ENCODE assay signal across 8 cellular contexts in the genomic region with DNA sequence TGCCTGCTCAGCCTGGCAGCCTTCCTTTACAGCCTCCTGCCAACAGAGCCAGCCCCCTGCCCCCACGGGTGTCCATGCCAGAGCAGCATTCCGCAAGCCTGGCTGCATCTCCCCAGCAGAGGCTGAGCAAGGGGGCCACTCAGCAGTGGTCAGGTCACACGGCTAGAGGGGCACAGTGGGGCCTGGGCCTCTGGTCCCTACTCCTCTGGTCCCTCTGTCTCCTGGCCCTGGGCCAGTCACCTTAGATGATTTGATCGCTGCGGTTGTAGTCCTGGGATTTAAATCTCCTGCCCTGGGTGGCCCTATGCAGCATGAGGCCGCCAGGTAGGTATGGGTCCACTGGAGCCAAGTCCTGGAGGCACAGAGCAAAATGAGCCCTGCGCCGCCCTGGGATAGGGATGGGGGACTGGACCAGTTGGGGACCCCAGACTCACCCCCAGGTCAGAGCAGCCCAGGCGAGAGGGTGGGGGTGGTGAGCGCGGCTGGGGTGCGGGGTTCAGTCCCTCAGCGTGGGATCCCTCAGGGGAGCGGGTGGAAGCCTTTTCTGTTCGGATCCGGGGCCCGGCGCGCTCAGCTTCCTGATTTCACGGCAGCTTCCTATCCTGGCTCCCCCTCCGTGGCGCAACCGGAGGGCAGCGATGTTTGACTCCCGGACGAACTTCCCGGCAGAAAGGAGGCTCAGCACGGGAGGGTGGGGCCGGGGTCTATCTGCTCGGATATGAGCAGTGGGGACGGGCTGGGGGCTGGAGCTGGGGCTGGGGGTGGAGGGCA. TPM values are rescaled to one million over a fixed set of nuclear protein-coding genes. Genes with fewer than 3 reads are reported as not detected.
A peak's percentile ranks its signal among the peaks of the same experiment; 100 is the strongest.
DNase-seq lines count a peak whose midpoint lies in the region; ATAC-seq and TF ChIP-seq lines count a peak whose summit lies in the region.

A gene (plus strand): TSS at position 138 of the 771 bp plus-strand sequence. CDS start 4,659 bp downstream, outside the sequence.

- intact Hi-C loops in A673 (cut with micrococcal nuclease; ENCODE audit: unreplicated experiment) = no loop called here

- DNase-seq in A673 (ENCODE audit: low spot score) (no peak), SK-N-MC (ENCODE audit: low read depth, low spot score) (no peak), endodermal cell (peak; percentile 75), medulla oblongata (ENCODE audit: extremely low spot score) (peak; percentile 68), thoracic aorta (ENCODE audit: low spot score) (no peak), HUDEP-2 (lab: John Stamatoyannopoulos, UW; ENCODE audit: unreplicated experiment in 76 of 76) (no peak)

- no peaks in the 10 kb centered on the region for H3K4me1 ChIP-seq in A673 (ENCODE audit: insufficient read depth, low read length, poor library complexity, severe bottlenecking)
- H3K4me1 ChIP-seq in endodermal cell (ENCODE audit: control insufficient read depth, insufficient read depth, low read length) = peaks cover 10% of the 10 kb centered on the region
- H3K4me1 ChIP-seq in thoracic aorta (ENCODE audit: control insufficient read depth in 1 of 2, low read depth in 2 of 2) = peaks cover 36 to 77% of the 10 kb centered on the region in 2 donors

- no TSS peak for BruUV-seq in A673 (replicated peaks; lab: Mats Ljungman, UMichigan)

- ATAC-seq in thoracic aorta (ENCODE audit: insufficient number of reproducible peaks, low FRiP score, low read depth) = no peak
- ATAC-seq in GM21786 (IDR thresholded peaks at IDR 0.05; ENCODE audit: unreplicated experiment) = no peak

- H3K9me3 ChIP-seq in A673 (ENCODE audit: low read depth, low read length, poor library complexity, severe bottlenecking) (no peaks in the 10 kb centered on the region), SK-N-MC (ENCODE audit: low read depth, low read length) (no peaks in the 10 kb centered on the region), endodermal cell (ENCODE audit: control insufficient read depth, low read length) (no peaks in the 10 kb centered on the region), thoracic aorta (no peaks in the 10 kb centered on the region)

- H3K36me3 ChIP-seq in A673 (ENCODE audit: insufficient read depth, low read length, poor library complexity, severe bottlenecking) = no peaks in the 10 kb centered on the region
- H3K36me3 ChIP-seq in SK-N-MC (ENCODE audit: insufficient read depth, low read length) = no peaks in the 10 kb centered on the region
- H3K36me3 ChIP-seq in endodermal cell (ENCODE audit: control insufficient read depth, insufficient read depth, low read length) = peaks cover 5% of the 10 kb centered on the region
- H3K36me3 ChIP-seq in thoracic aorta = peaks cover 9% of the 10 kb centered on the region

- H3K4me3 ChIP-seq in A673 (ENCODE audit: low read depth, low read length, poor library complexity, severe bottlenecking) (peak within 1 kb of the TSS; percentile 58), GM12875 (ENCODE audit: low read depth, low read length) (peak within 1 kb of the TSS; percentile 51), SK-N-MC (peak within 1 kb of the TSS; percentile 74), endodermal cell (ENCODE audit: low read length) (peak within 1 kb of the TSS; percentile 80), thoracic aorta (peak within 1 kb of the TSS; percentile 91)

- peak within 1 kb of the TSS; percentile 64 for H3K9ac ChIP-seq in SK-N-MC (ENCODE audit: insufficient read length)
- H3K9ac ChIP-seq in endodermal cell (ENCODE audit: extremely low read depth, low read length, poor library complexity, severe bottlenecking) = peak within 1 kb of the TSS; percentile 67

- CTCF ChIA-PET in A673 (lab: Charles Lee) = no interaction called here

- WGBS in endodermal cell (ENCODE audit: insufficient coverage in 1 of 2, insufficient read length in 1 of 2), 2 experiments = 19 to 37% methylated on average over 5 to 31 of the region's 31 CpGs

- TF ChIP-seq CTCF in A673 (conservative IDR thresholded peaks at IDR 0.05; ENCODE audit: low read depth, low read length) (no peak), GM12875 (IDR thresholded peaks at IDR 0.05; ENCODE audit: borderline replicate concordance, insufficient read depth, low read depth, low read length) (no peak), endodermal cell (conservative IDR thresholded peaks at IDR 0.05) (no peak), thoracic aorta (IDR thresholded peaks at IDR 0.05) (no peak)

- H3K4me1 Mint-ChIP-seq in endodermal cell = peaks cover 24% of the 10 kb centered on the region

- H3K27ac Mint-ChIP-seq in endodermal cell = peak within 1 kb of the TSS; percentile 70

- no peaks in the 10 kb centered on the region for H3K9me3 Mint-ChIP-seq in endodermal cell

- no peaks in the 10 kb centered on the region for H3K27me3 Mint-ChIP-seq in endodermal cell (ENCODE audit: insufficient read depth)

- peak within 1 kb of the TSS; percentile 76 for H3K4me3 Mint-ChIP-seq in endodermal cell

- no peaks in the 10 kb centered on the region for H3K27me3 ChIP-seq in A673 (replicated peaks; ENCODE audit: insufficient read depth, low read depth, low read length, poor library complexity)
- H3K27me3 ChIP-seq in endodermal cell (ENCODE audit: control insufficient read depth, insufficient read depth, low read length, poor library complexity, severe bottlenecking) = no peaks in the 10 kb centered on the region
- H3K27me3 ChIP-seq in thoracic aorta (replicated peaks; ENCODE audit: insufficient read depth) = no peaks in the 10 kb centered on the region

- H3K27ac ChIP-seq in A673 (ENCODE audit: low read depth, low read length, poor library complexity, severe bottlenecking) = peak within 1 kb of the TSS; percentile 80
- H3K27ac ChIP-seq in SK-N-MC = no peak within 1 kb of the TSS
- H3K27ac ChIP-seq in endodermal cell (ENCODE audit: low read depth, low read length) = peak within 1 kb of the TSS; percentile 82
- H3K27ac ChIP-seq in thoracic aorta = peak within 1 kb of the TSS; percentile 92 to 97

- peaks cover 6% of the 10 kb centered on the region for H3K36me3 Mint-ChIP-seq in endodermal cell (ENCODE audit: low read depth)

- POLR2A ChIA-PET in A673 (lab: Charles Lee; ENCODE audit: low non-redundant PET) = no interaction called here

RNA-seq across cellular contexts. Expression of the gene that starts here (rescaled TPM):
- total RNA-seq in A673 (2021) (4.4 and 4.5 TPM in 2 replicates), endodermal cell (1 to 10 TPM; 4.6 to 7.2 TPM), thoracic aorta (100 to 1,000 TPM in 1 of 2 donors, 10 to 100 TPM in 1; 84.2 to 108 TPM)
- 7.1 TPM for polyA plus RNA-seq in endodermal cell (2013, experiment 1 of 2)
- 6.2 TPM for polyA plus RNA-seq in endodermal cell (2013, experiment 2 of 2)

Comparison
In these comparisons a context has a peak if more than half of its experiments do, and no peak if none do; other contexts are left out.
1. RNA of the gene that starts here (total RNA-seq): 84.2 to 108 TPM in thoracic aorta; 4.6 to 7.2 TPM in endodermal cell and 4.4 to 4.5 TPM in A673; every median in the first group is over 10 times any median in the second.
2. DNase-seq: peak in endodermal cell (single experiment) and medulla oblongata (single experiment); none in A673 (single experiment), SK-N-MC (single experiment), thoracic aorta (single experiment) and HUDEP-2 (0 of 76).
3. Peak in every context shown above with its lines, with median percentiles within 50 percentile points of each other: H3K4me3 ChIP-seq.